Comparison of ENCODE assay signal across 1 cellular context in genomic region chr1:158153781-158154444, GRCh38.
TF ChIP-seq lines count a peak whose summit lies in the region.

No MANE protein-coding gene starts in this region.

TF ChIP-seq in GM12878, 131 proteins besides CTCF, POLR2A, EP300 and RAD21 (continued from another document):
- TF ChIP-seq NFIC (IDR thresholded peaks at IDR 0.05; ENCODE audit: low read depth, low read length) (peak; percentile 94), JUNB (IDR thresholded peaks at IDR 0.05) (peak; percentile 91), IKZF2 (IDR thresholded peaks at IDR 0.05) (peak; percentile 26 to 39; a peak in 2 of 4 replicates), MXI1 (IDR thresholded peaks at IDR 0.05; ENCODE audit: low read depth, low read length) (no peak), IRF4 (IDR thresholded peaks at IDR 0.05; ENCODE audit: low read depth, low read length) (peak; percentile 41; the same call in 1 of the 2 replicates)
